Comparison of ENCODE assay signal across 9 cellular contexts in genomic region chr12:51009038-51009437, GRCh38. TPM values are rescaled to one million over a fixed set of nuclear protein-coding genes. Genes with fewer than 3 reads are reported as not detected.
A peak's percentile ranks its signal among the peaks of the same experiment; 100 is the strongest.
DNase-seq lines count a peak whose midpoint lies in the region; ATAC-seq lines count a peak whose summit lies in the region.
"Had no signal": no experiment of that assay in that cellular context is flagged by ENCODE, and none has a peak within 500 bp of the region (broad histone marks: within the 10 kb centered on the region; RNA-seq: fewer than 3 reads in every experiment).

No MANE protein-coding gene starts in this region.

- DNase-seq in C1 segment of cervical spinal cord (lab: John Stamatoyannopoulos, UW) (peak in 12 of 14 donors; percentile 25 to 90 (median 75)), T-helper 22 cell (ENCODE audit: low read depth) (peak; percentile 32), mucosa of gallbladder (ENCODE audit: low spot score) (peak; percentile 66), mesenteric fat pad (ENCODE audit: low spot score) (no peak), NCI-H69 (lab: John Stamatoyannopoulos, UW) (no peak)
- DNase-seq in central memory CD8-positive, alpha-beta T cell (ENCODE audit: low spot score in 2 of 2), result no peak

- H3K27me3 Mint-ChIP-seq in central memory CD8-positive, alpha-beta T cell, result no peaks in the 10 kb centered on the region

- no peaks in the 10 kb centered on the region for H3K9me3 Mint-ChIP-seq in central memory CD8-positive, alpha-beta T cell

- H3K4me1 Mint-ChIP-seq in central memory CD8-positive, alpha-beta T cell, result peaks cover 11% of the 10 kb centered on the region

- peak overlapping the region; percentile 85 for H3K27ac ChIP-seq in temporal lobe (ENCODE audit: low read depth, low read length)

- H3K27ac Mint-ChIP-seq in central memory CD8-positive, alpha-beta T cell (ENCODE audit: low read depth), result no peak overlapping the region

- peak; percentile 62 for ATAC-seq in central memory CD8-positive, alpha-beta T cell (replicated peaks; ENCODE audit: extremely low read depth, poor library complexity, severe bottlenecking)
- no peak for ATAC-seq in HG02678 (IDR thresholded peaks at IDR 0.05; ENCODE audit: unreplicated experiment)

- H3K4me3 Mint-ChIP-seq in central memory CD8-positive, alpha-beta T cell, result no peak overlapping the region

- peaks cover 20% of the 10 kb centered on the region for H3K36me3 Mint-ChIP-seq in central memory CD8-positive, alpha-beta T cell (ENCODE audit: insufficient read depth)

RNA-seq across cellular contexts. Expression of gene SLC11A2, which starts 17.1 kb away (rescaled TPM):
- total RNA-seq in mucosa of gallbladder, result 56.1 TPM
- 70.1 TPM for total RNA-seq in temporal lobe
- 72.0 TPM for total RNA-seq in mesenteric fat pad

RNA-seq across cellular contexts. Expression of gene LETMD1, which starts 39.1 kb away (rescaled TPM):
- total RNA-seq in mucosa of gallbladder, result 64.0 TPM
- 45.0 TPM for total RNA-seq in temporal lobe
- total RNA-seq in mesenteric fat pad, result 49.1 TPM

RNA-seq across cellular contexts. Expression of gene HIGD1C, which starts 56.7 kb away (rescaled TPM):
- total RNA-seq in mucosa of gallbladder (not detected), temporal lobe (not detected), mesenteric fat pad (not detected)
- total RNA-seq: Daoy had no signal

Comparison
In these comparisons a context has a peak if more than half of its experiments do, and no peak if none do; other contexts are left out.
1. DNase-seq: peak in C1 segment of cervical spinal cord (12 of 14), T-helper 22 cell (single experiment) and mucosa of gallbladder (single experiment); none in central memory CD8-positive, alpha-beta T cell (0 of 2), mesenteric fat pad (single experiment) and NCI-H69 (single experiment).